19 cellular contexts compared by ENCODE assay signal in genomic region chr3:50182533-50183099, GRCh38. TPM values are rescaled to one million over a fixed set of nuclear protein-coding genes. Genes with fewer than 3 reads are reported as not detected.
A peak's percentile ranks its signal among the peaks of the same experiment; 100 is the strongest.
DNase-seq lines count a peak whose midpoint lies in the region; ATAC-seq, FAIRE-seq and TF ChIP-seq lines count a peak whose summit lies in the region.
"Had no signal": no experiment of that assay in that cellular context is flagged by ENCODE, and none has a peak within 500 bp of the region (broad histone marks: within the 10 kb centered on the region; RNA-seq: fewer than 3 reads in every experiment).

No MANE protein-coding gene starts in this region.

- H3K27ac ChIP-seq in cardiac muscle cell (peak overlapping the region; percentile 58), K562 (ENCODE audit: extremely low read depth, low read depth, low read length) (no peak overlapping the region), aorta (ENCODE audit: low read depth in 1 of 2, low read length in 2 of 2) (no peak overlapping the region), suprapubic skin (no peak overlapping the region)
- H3K27ac ChIP-seq: 22Rv1, BLaER1 had no signal

- no TSS peak for BruUV-seq in K562 (replicated peaks; lab: Mats Ljungman, UMichigan)

- H3K4me3 Mint-ChIP-seq in nephron progenitor cell, result no peak overlapping the region
- H3K4me3 Mint-ChIP-seq: CD8-positive, alpha-beta memory T cell had no signal

- H3K27ac Mint-ChIP-seq in nephron progenitor cell, result peak overlapping the region; percentile 66

- H4K20me1 ChIP-seq in K562 (replicated peaks; ENCODE audit: control insufficient read depth, insufficient read depth, low read length), result no peaks in the 10 kb centered on the region
- H4K20me1 ChIP-seq: BLaER1 had no signal

- TF ChIP-seq EP300 in K562 (IDR thresholded peaks at IDR 0.05; ENCODE audit: low read length), result no peak
- no peak for TF ChIP-seq EP300 in suprapubic skin (IDR thresholded peaks at IDR 0.05)

- peak overlapping the region in 1 of 2 experiments; percentile 45; a peak in 1 of 4 replicates for H3K9ac ChIP-seq in K562 (ENCODE audit: insufficient read depth in 1 of 2, low read depth in 2 of 2, low read length in 2 of 2)
- H3K9ac ChIP-seq: BLaER1 had no signal

- H3K4me2 ChIP-seq in K562 (ENCODE audit: insufficient read depth, low read length), result no peak overlapping the region; the same call in 1 of the 2 replicates
- H3K4me2 ChIP-seq: BLaER1 had no signal

- H3K36me3 Mint-ChIP-seq in nephron progenitor cell (ENCODE audit: low read depth), result peaks cover 51% of the 10 kb centered on the region
- H3K36me3 Mint-ChIP-seq: CD8-positive, alpha-beta memory T cell had no signal

- H3K4me1 Mint-ChIP-seq in nephron progenitor cell, result peaks cover 32% of the 10 kb centered on the region
- H3K4me1 Mint-ChIP-seq: CD8-positive, alpha-beta memory T cell had no signal

- FAIRE-seq in K562 (lab: Jason Lieb, UNC), result no peak
- FAIRE-seq: GM12892 had no signal

- intact Hi-C loops in cardiac septum (cut with DNase I), result no loop called here
- intact Hi-C loops in K562 (cut with micrococcal nuclease), result no loop called here
- intact Hi-C loops in aorta (cut with DNase I), result no loop called here

- H3K27me3 Mint-ChIP-seq in nephron progenitor cell (ENCODE audit: low read depth, poor library complexity), result peaks cover 3% of the 10 kb centered on the region

- DNase-seq in cardiac muscle cell (ENCODE audit: low read depth in 1 of 2, low spot score in 1 of 2) (no peak), cardiac septum (ENCODE audit: low spot score) (no peak), K562 (ENCODE audit: extremely low read depth in 1 of 4, low spot score in 3 of 4) (no peak), nephron progenitor cell (no peak), aorta (no peak), epidermal melanocyte (ENCODE audit: insufficient read length, low spot score) (no peak), suprapubic skin (ENCODE audit: low spot score in 2 of 2) (no peak)
- DNase-seq in stimulated activated CD4-positive, alpha-beta T cell treated with anti-CD3 and anti-CD28 coated beads, Interleukin-4, amount 100 ng/mL, for 4 hours, result no peak
- DNase-seq: AML-193, Caco-2, DND-41, GDM1, GOT3, IMR-90 had no signal

- no peaks in the 10 kb centered on the region for H3K79me2 ChIP-seq in K562 (ENCODE audit: control insufficient read depth, insufficient read depth, low read length)

- H3K9me3 ChIP-seq in cardiac muscle cell (ENCODE audit: low read depth) (no peaks in the 10 kb centered on the region), K562 (replicated peaks; ENCODE audit: control insufficient read depth, insufficient read depth, low read depth, low read length) (no peaks in the 10 kb centered on the region), aorta (ENCODE audit: control insufficient read depth, low read length) (no peaks in the 10 kb centered on the region), suprapubic skin (no peaks in the 10 kb centered on the region)
- H3K9me3 ChIP-seq: BLaER1, Caco-2 had no signal

- TF ChIP-seq RAD21 in K562 (CRISPR knock-in tag; conservative IDR thresholded peaks at IDR 0.05 in 1 of 2, IDR thresholded peaks at IDR 0.05 in 1 of 2), result no peak

- TF ChIP-seq POLR2A in K562 (conservative IDR thresholded peaks at IDR 0.05) (no peak), suprapubic skin (IDR thresholded peaks at IDR 0.05) (no peak)

- POLR2A ChIA-PET in K562 (lab: Yijun Ruan, JAX), result interaction anchor here (1.0 to 1.3 kb wide), 3 partner anchors 17 to 62 kb away, joined by 3 to 5 read pairs (median 3); no protein-coding TSS in a partner anchor

- CTCF ChIA-PET in K562 (lab: Yijun Ruan, JAX; ENCODE audit: low intra/inter-chr PET ratio), result no interaction called here

- H3K36me3 ChIP-seq in cardiac muscle cell (no peaks in the 10 kb centered on the region), K562 (ENCODE audit: control insufficient read depth, insufficient read depth, low read length) (no peaks in the 10 kb centered on the region), aorta (ENCODE audit: control insufficient read depth in 1 of 2, insufficient read depth in 2 of 2, low read length in 1 of 2) (no peaks in the 10 kb centered on the region), suprapubic skin (peaks cover 65% of the 10 kb centered on the region)

- H3K4me3 ChIP-seq in cardiac muscle cell, result no peak overlapping the region
- H3K4me3 ChIP-seq in K562, result no peak overlapping the region
- H3K4me3 ChIP-seq in aorta (ENCODE audit: low read length in 2 of 2), result no peak overlapping the region
- no peak overlapping the region for H3K4me3 ChIP-seq in suprapubic skin
- H3K4me3 ChIP-seq: BLaER1 had no signal

- no peaks in the 10 kb centered on the region for H3K9me1 ChIP-seq in K562 (ENCODE audit: control insufficient read depth, insufficient read depth, low read length)

- H3K9me3 Mint-ChIP-seq in nephron progenitor cell, result no peaks in the 10 kb centered on the region
- H3K9me3 Mint-ChIP-seq: CD8-positive, alpha-beta memory T cell had no signal

- H3K27me3 ChIP-seq in cardiac muscle cell, result no peaks in the 10 kb centered on the region
- no peaks in the 10 kb centered on the region for H3K27me3 ChIP-seq in K562 (ENCODE audit: control insufficient read depth in 2 of 2, insufficient read depth in 2 of 2, low read length in 2 of 2)
- H3K27me3 ChIP-seq in aorta (ENCODE audit: control insufficient read depth in 1 of 2, insufficient read depth in 2 of 2, low read length in 1 of 2), result no peaks in the 10 kb centered on the region
- no peaks in the 10 kb centered on the region for H3K27me3 ChIP-seq in suprapubic skin
- H3K27me3 ChIP-seq: BLaER1 had no signal

- H3K4me1 ChIP-seq in cardiac muscle cell (ENCODE audit: low read depth), result peaks cover 16% of the 10 kb centered on the region
- H3K4me1 ChIP-seq in K562 (replicated peaks in 1 of 2; ENCODE audit: control insufficient read depth in 2 of 2, insufficient read depth in 2 of 2, low read length in 2 of 2), result peaks cover 0 to 27% of the 10 kb centered on the region in 2 experiments; a peak in 3 of 5 replicates
- H3K4me1 ChIP-seq in aorta (ENCODE audit: control insufficient read depth in 1 of 2, insufficient read depth in 2 of 2, low read length in 2 of 2), result no peaks in the 10 kb centered on the region
- peaks cover 5% of the 10 kb centered on the region for H3K4me1 ChIP-seq in suprapubic skin
- H3K4me1 ChIP-seq: BLaER1 had no signal

- WGBS in K562 (ENCODE audit: insufficient coverage, low coverage, missing lambda C conversion rate), result 32% methylated on average over 13 of the region's 26 CpGs
- WGBS in aorta, 2 donors, result 91% methylated on average over 26 of the region's 26 CpGs
- WGBS in suprapubic skin, result 88% methylated on average over 23 of the region's 26 CpGs

- ATAC-seq in K562 (peak; percentile 63), aorta (ENCODE audit: low FRiP score) (peak; percentile 9)

- no peak for TF ChIP-seq CTCF in cardiac muscle cell (IDR thresholded peaks at IDR 0.05; ENCODE audit: low read depth, low read length)
- TF ChIP-seq CTCF in K562 (IDR thresholded peaks at IDR 0.05 in 2 of 3, conservative IDR thresholded peaks at IDR 0.05 in 1 of 3; ENCODE audit: insufficient read depth in 2 of 3, low read depth in 1 of 3, low read length in 3 of 3), result peak in 2 of 3 experiments; percentile 7 to 23; a peak in 1 of 6 replicates
- no peak for TF ChIP-seq CTCF in nephron progenitor cell (IDR thresholded peaks at IDR 0.05)
- TF ChIP-seq CTCF in suprapubic skin (IDR thresholded peaks at IDR 0.05), result no peak

- in situ Hi-C loops in K562 (cut with MboI), result loop anchor here (5.0 kb wide), 1 partner anchor 60 kb away; no protein-coding TSS in a partner anchor

- H2AFZ ChIP-seq in K562 (ENCODE audit: low read depth, low read length), result no peak overlapping the region

RNA-seq across cellular contexts. Expression of gene GNAT1, which starts 8.8 kb away (rescaled TPM):
- total RNA-seq in cardiac muscle cell (not detected in 2 replicates), cardiac septum (not detected), K562 (2014; rRNA removed) (not detected in 2 replicates), K562 (2014; rRNA removed; fragmentation: Illumina TruSeq; extraction: Trizol) (not detected in 2 replicates), K562 (2015; rRNA removed; fragmentation: Illumina TruSeq; extraction: Trizol) (not detected in 2 replicates), K562 (2021) (not detected in 2 replicates), aorta (not detected), suprapubic skin (under 1 TPM in 1 of 4 donors, not detected in 3; 0.64 TPM)
- polyA plus RNA-seq in cardiac muscle cell (not detected in 2 replicates), K562 (2011; rRNA removed) (not detected in 2 replicates), K562 (2014; fragmentation: Illumina TruSeq; extraction: Trizol) (not detected in 2 replicates), K562 (2014; fragmentation: Nextera tagmentation; extraction: Ambion mirVana) (not detected), K562 (2014; rRNA removed) (not detected in 2 replicates), aorta (not detected)
- not detected in 2 replicates for total RNA-seq in K562 (2011; cell fraction: chromatin; rRNA removed; ENCODE audit: low replicate concordance)
- not detected in 2 replicates for total RNA-seq in K562 (2011; cell fraction: nucleolus; rRNA removed)
- 0.15 TPM in 1 of 2 replicates, not detected in the other for total RNA-seq in K562 (2011; cell fraction: nucleoplasm; rRNA removed)
- polyA plus RNA-seq in K562 (2011; cell fraction: cytosol; rRNA removed), result not detected in 2 replicates
- not detected in 2 replicates for polyA plus RNA-seq in K562 (2011; cell fraction: nucleus; rRNA removed)
- not detected in 2 replicates for polyA plus RNA-seq in K562 (2012)
- polyA minus RNA-seq in K562 (2011; rRNA and poly(A)+ RNA removed), result not detected in 2 replicates
- not detected in 2 replicates for polyA minus RNA-seq in K562 (2011; cell fraction: cytosol; rRNA and poly(A)+ RNA removed)
- polyA minus RNA-seq in K562 (2011; cell fraction: nucleus; rRNA and poly(A)+ RNA removed), result not detected in 2 replicates
- total RNA-seq: A673; CD8-positive, alpha-beta memory T cell; IMR-90 had no signal
- polyA plus RNA-seq: CD8-positive, alpha-beta memory T cell; IMR-90 had no signal

RNA-seq across cellular contexts. Expression of gene SLC38A3, which starts 22.5 kb away (rescaled TPM):
- 9.5 and 14.7 TPM in 2 replicates for total RNA-seq in cardiac muscle cell
- polyA plus RNA-seq in cardiac muscle cell, result 13.4 and 18.5 TPM in 2 replicates
- total RNA-seq in cardiac septum, result 6.6 TPM
- total RNA-seq in K562 (2011; cell fraction: chromatin; rRNA removed; ENCODE audit: low replicate concordance), result 0.99 and 3.1 TPM in 2 replicates
- total RNA-seq in K562 (2011; cell fraction: nucleolus; rRNA removed), result 1.6 and 3.8 TPM in 2 replicates
- 1.3 and 1.5 TPM in 2 replicates for total RNA-seq in K562 (2011; cell fraction: nucleoplasm; rRNA removed)
- total RNA-seq in K562 (2014; rRNA removed), result 0.09 TPM in 1 of 2 replicates, not detected in the other
- not detected in 2 replicates for total RNA-seq in K562 (2014; rRNA removed; fragmentation: Illumina TruSeq; extraction: Trizol)
- total RNA-seq in K562 (2015; rRNA removed; fragmentation: Illumina TruSeq; extraction: Trizol), result not detected in 2 replicates
- total RNA-seq in K562 (2021), result 0.16 and 0.27 TPM in 2 replicates
- 0.38 and 0.66 TPM in 2 replicates for polyA plus RNA-seq in K562 (2011; rRNA removed)
- 0.47 and 0.52 TPM in 2 replicates for polyA plus RNA-seq in K562 (2011; cell fraction: cytosol; rRNA removed)
- polyA plus RNA-seq in K562 (2011; cell fraction: nucleus; rRNA removed), result 2.9 and 4.2 TPM in 2 replicates
- not detected in 2 replicates for polyA plus RNA-seq in K562 (2012)
- polyA plus RNA-seq in K562 (2014; fragmentation: Illumina TruSeq; extraction: Trizol), result not detected in 2 replicates
- polyA plus RNA-seq in K562 (2014; fragmentation: Nextera tagmentation; extraction: Ambion mirVana), result not detected
- not detected in 2 replicates for polyA plus RNA-seq in K562 (2014; rRNA removed)
- 0.46 and 0.57 TPM in 2 replicates for polyA minus RNA-seq in K562 (2011; rRNA and poly(A)+ RNA removed)
- 0.29 and 1.1 TPM in 2 replicates for polyA minus RNA-seq in K562 (2011; cell fraction: cytosol; rRNA and poly(A)+ RNA removed)
- polyA minus RNA-seq in K562 (2011; cell fraction: nucleus; rRNA and poly(A)+ RNA removed), result 0.54 and 0.78 TPM in 2 replicates
- 1 to 10 TPM in 1 of 2 donors, under 1 TPM in 1; 0.19 to 1.4 TPM for total RNA-seq in aorta
- polyA plus RNA-seq in aorta, result under 1 TPM in 1 of 2 donors, not detected in 1; 0.56 TPM
- total RNA-seq in suprapubic skin, result 1 to 10 TPM in 2 of 4 donors, under 1 TPM in 2; 0.25 to 2.2 (median 1.00) TPM
- total RNA-seq: A673; CD8-positive, alpha-beta memory T cell had no signal
- polyA plus RNA-seq: CD8-positive, alpha-beta memory T cell had no signal

RNA-seq across cellular contexts. Expression of gene SEMA3F, which starts 27.5 kb away (rescaled TPM):
- total RNA-seq in cardiac muscle cell (21.0 and 27.6 TPM in 2 replicates), cardiac septum (10.0 TPM), K562 (2014; rRNA removed) (2.0 and 2.3 TPM in 2 replicates), K562 (2014; rRNA removed; fragmentation: Illumina TruSeq; extraction: Trizol) (0.54 and 0.58 TPM in 2 replicates), K562 (2015; rRNA removed; fragmentation: Illumina TruSeq; extraction: Trizol) (0.45 and 0.76 TPM in 2 replicates), K562 (2021) (2.6 and 3.0 TPM in 2 replicates), aorta (10 to 100 TPM; 39.2 to 40.3 TPM), suprapubic skin (100 to 1,000 TPM; 123 to 188 (median 130) TPM)
- polyA plus RNA-seq in cardiac muscle cell (20.0 and 21.8 TPM in 2 replicates), K562 (2011; rRNA removed) (2.6 and 3.8 TPM in 2 replicates), K562 (2014; fragmentation: Illumina TruSeq; extraction: Trizol) (1.5 and 1.7 TPM in 2 replicates), K562 (2014; fragmentation: Nextera tagmentation; extraction: Ambion mirVana) (not detected), K562 (2014; rRNA removed) (1.2 and 2.7 TPM in 2 replicates), aorta (10 to 100 TPM; 10.3 to 17.4 TPM)
- 6.4 and 18.2 TPM in 2 replicates for total RNA-seq in K562 (2011; cell fraction: chromatin; rRNA removed; ENCODE audit: low replicate concordance)
- total RNA-seq in K562 (2011; cell fraction: nucleolus; rRNA removed), result 15.1 and 18.5 TPM in 2 replicates
- total RNA-seq in K562 (2011; cell fraction: nucleoplasm; rRNA removed), result 8.9 and 11.7 TPM in 2 replicates
- 3.4 and 4.9 TPM in 2 replicates for polyA plus RNA-seq in K562 (2011; cell fraction: cytosol; rRNA removed)
- 11.8 and 13.0 TPM in 2 replicates for polyA plus RNA-seq in K562 (2011; cell fraction: nucleus; rRNA removed)
- polyA plus RNA-seq in K562 (2012), result 1.2 and 2.0 TPM in 2 replicates
- polyA minus RNA-seq in K562 (2011; rRNA and poly(A)+ RNA removed), result 2.7 and 4.2 TPM in 2 replicates
- 7.0 and 15.3 TPM in 2 replicates for polyA minus RNA-seq in K562 (2011; cell fraction: cytosol; rRNA and poly(A)+ RNA removed)
- polyA minus RNA-seq in K562 (2011; cell fraction: nucleus; rRNA and poly(A)+ RNA removed), result 6.1 and 8.2 TPM in 2 replicates
- total RNA-seq: CD8-positive, alpha-beta memory T cell had no signal
- polyA plus RNA-seq: CD8-positive, alpha-beta memory T cell had no signal

RNA-seq across cellular contexts. Expression of gene GNAI2, which starts 53.4 kb away (rescaled TPM):
- total RNA-seq in cardiac muscle cell (160 and 179 TPM in 2 replicates), cardiac septum (153 TPM), K562 (2014; rRNA removed) (41.0 and 53.8 TPM in 2 replicates), K562 (2014; rRNA removed; fragmentation: Illumina TruSeq; extraction: Trizol) (18.6 and 19.5 TPM in 2 replicates), K562 (2015; rRNA removed; fragmentation: Illumina TruSeq; extraction: Trizol) (41.1 and 42.7 TPM in 2 replicates), K562 (2021) (55.4 and 60.5 TPM in 2 replicates), aorta (100 to 1,000 TPM; 301 to 356 TPM), suprapubic skin (10 to 100 TPM; 70.9 to 91.3 (median 76.7) TPM)
- polyA plus RNA-seq in cardiac muscle cell (255 and 285 TPM in 2 replicates), K562 (2011; rRNA removed) (72.2 and 172 TPM in 2 replicates), K562 (2014; fragmentation: Illumina TruSeq; extraction: Trizol) (49.3 and 56.1 TPM in 2 replicates), K562 (2014; fragmentation: Nextera tagmentation; extraction: Ambion mirVana) (1 to 10 TPM; 1.1 to 2.5 TPM), K562 (2014; rRNA removed) (41.4 and 51.2 TPM in 2 replicates), aorta (100 to 1,000 TPM; 174 to 217 TPM)
- 32.6 and 87.4 TPM in 2 replicates for total RNA-seq in K562 (2011; cell fraction: chromatin; rRNA removed; ENCODE audit: low replicate concordance)
- total RNA-seq in K562 (2011; cell fraction: nucleolus; rRNA removed), result 69.2 and 80.9 TPM in 2 replicates
- 56.0 and 62.0 TPM in 2 replicates for total RNA-seq in K562 (2011; cell fraction: nucleoplasm; rRNA removed)
- 128 and 171 TPM in 2 replicates for polyA plus RNA-seq in K562 (2011; cell fraction: cytosol; rRNA removed)
- 49.7 and 89.7 TPM in 2 replicates for polyA plus RNA-seq in K562 (2011; cell fraction: nucleus; rRNA removed)
- 64.5 and 84.8 TPM in 2 replicates for polyA plus RNA-seq in K562 (2012)
- polyA minus RNA-seq in K562 (2011; rRNA and poly(A)+ RNA removed), result 112 and 135 TPM in 2 replicates
- 34.5 and 65.7 TPM in 2 replicates for polyA minus RNA-seq in K562 (2011; cell fraction: cytosol; rRNA and poly(A)+ RNA removed)
- 11.7 and 24.4 TPM in 2 replicates for polyA minus RNA-seq in K562 (2011; cell fraction: nucleus; rRNA and poly(A)+ RNA removed)

Comparison
In these comparisons a context has a peak if more than half of its experiments do, and no peak if none do; other contexts are left out.
1. CTCF ChIP-seq: peak in K562 (2 of 3); none in cardiac muscle cell (single experiment), nephron progenitor cell (single experiment) and suprapubic skin (0 of 2).